Comparison of ENCODE assay signal across 25 cellular contexts in the genomic region with DNA sequence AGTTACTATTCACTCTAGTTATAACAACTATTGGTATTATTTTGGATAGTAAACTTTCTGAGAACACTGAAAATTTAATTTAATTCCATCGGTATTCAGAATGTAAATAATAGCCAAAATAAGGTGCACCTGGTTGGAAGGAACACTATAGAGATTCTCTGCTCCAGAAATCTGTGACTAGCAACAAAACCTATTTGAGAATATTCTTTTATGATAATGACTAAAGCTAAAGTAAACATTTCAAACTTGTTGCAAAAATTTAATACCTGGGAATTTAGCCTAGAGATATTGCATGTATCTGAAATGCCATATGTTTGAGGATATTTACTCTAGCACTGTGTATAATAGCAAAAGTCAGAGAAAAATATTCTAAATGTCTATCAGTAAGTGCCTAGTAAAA.
"Had no signal": no experiment of that assay in that cellular context is flagged by ENCODE, and none has a peak within 500 bp of the region (broad histone marks: within the 10 kb centered on the region; RNA-seq: fewer than 3 reads in every experiment).

No MANE protein-coding gene starts in this region.

- DNase-seq: stimulated activated CD4-positive, alpha-beta T cell treated with anti-CD3 and anti-CD28 coated beads, Interleukin-2, amount 100 ng/mL, for 48 hours; stimulated activated CD4-positive, alpha-beta T cell treated with anti-CD3 and anti-CD28 coated beads, Interleukin-4, amount 100 ng/mL, for 1 hour; stimulated activated CD4-positive, alpha-beta T cell treated with anti-CD3 and anti-CD28 coated beads, Interleukin-4, amount 100 ng/mL, for 24 hours; stimulated activated CD4-positive, alpha-beta T cell treated with anti-CD3 and anti-CD28 coated beads, Interleukin-4, amount 100 ng/mL, for 4 hours; stimulated activated CD8-positive, alpha-beta memory T cell treated with anti-CD3 and anti-CD28 coated beads, Interleukin-4, amount 100 ng/mL, for 48 hours; stimulated activated naive B cell treated with anti-CD40 and anti-IgM and Interleukin-4, amounts not matched to agents 10 μg/mL and 1 μg/mL and 100 μg/mL, for 72 hours; stimulated activated naive CD4-positive, alpha-beta T cell; stimulated activated naive CD4-positive, alpha-beta T cell treated with Interleukin-2 at 50 U/mL for 16 hours; stimulated activated naive CD8-positive, alpha-beta T cell treated with anti-CD3 and anti-CD28 coated beads, Interleukin-15, amount 100 ng/mL, for 72 hours; stimulated activated naive CD8-positive, alpha-beta T cell treated with anti-CD3 and anti-CD28 coated beads, Interleukin-15, Interleukin-2, amounts not matched to agents 100 U/mL and 50 U/mL, for 24 hours; stomach; substantia nigra; testis; thyroid gland; tibial artery; trophoblast cell; upper lobe of left lung; upper lobe of right lung; uterus had no signal

- H3K27ac ChIP-seq: stomach, suprapubic skin, testis, thoracic aorta, thyroid gland, tibial artery, tibial nerve, upper lobe of left lung, upper lobe of right lung, vagina had no signal

- H3K27me3 ChIP-seq: stomach, suprapubic skin, testis, thyroid gland, tibial artery, tibial nerve, upper lobe of left lung, upper lobe of right lung, uterus, vagina had no signal

- H3K4me1 ChIP-seq: stomach, suprapubic skin, testis, thyroid gland, tibial artery, tibial nerve, upper lobe of left lung, upper lobe of right lung, uterus, vagina had no signal

- ATAC-seq: stimulated activated effector memory CD8-positive, alpha-beta T cell treated with anti-CD3 and anti-CD28 coated beads, Interleukin-12 subunit alpha, Interleukin-12 subunit beta, amount 100 ng/mL, for 72 hours; stimulated activated memory B cell treated with anti-CD40 and anti-IgM and Interleukin-4, amounts not matched to agents 10 μg/mL and 1 μg/mL and 100 μg/mL, for 72 hours; stimulated activated naive B cell treated with anti-CD40 and anti-IgM and Interleukin-4, amounts not matched to agents 10 μg/mL and 1 μg/mL and 100 μg/mL, for 72 hours; stimulated activated naive CD8-positive, alpha-beta T cell treated with anti-CD3 and anti-CD28 coated beads, Interleukin-15, amount 100 ng/mL, for 72 hours; stimulated activated naive CD8-positive, alpha-beta T cell treated with anti-CD3 and anti-CD28 coated beads, Interleukin-15, Interleukin-2, amounts not matched to agents 100 U/mL and 50 U/mL, for 24 hours; upper lobe of right lung had no signal

- H3K9me3 ChIP-seq: stomach, suprapubic skin, testis, thoracic aorta, thyroid gland, tibial artery, tibial nerve, upper lobe of left lung, upper lobe of right lung, uterus, vagina had no signal

- H3K36me3 ChIP-seq: stomach, suprapubic skin, thoracic aorta, thyroid gland, tibial artery, tibial nerve, upper lobe of left lung, upper lobe of right lung, uterus, vagina had no signal

- H3K4me3 ChIP-seq: stomach, suprapubic skin, testis, thoracic aorta, thyroid gland, tibial artery, tibial nerve, upper lobe of left lung, upper lobe of right lung, uterus, vagina had no signal
